ENCODE assay signal across 19 cellular contexts in the genomic region with DNA sequence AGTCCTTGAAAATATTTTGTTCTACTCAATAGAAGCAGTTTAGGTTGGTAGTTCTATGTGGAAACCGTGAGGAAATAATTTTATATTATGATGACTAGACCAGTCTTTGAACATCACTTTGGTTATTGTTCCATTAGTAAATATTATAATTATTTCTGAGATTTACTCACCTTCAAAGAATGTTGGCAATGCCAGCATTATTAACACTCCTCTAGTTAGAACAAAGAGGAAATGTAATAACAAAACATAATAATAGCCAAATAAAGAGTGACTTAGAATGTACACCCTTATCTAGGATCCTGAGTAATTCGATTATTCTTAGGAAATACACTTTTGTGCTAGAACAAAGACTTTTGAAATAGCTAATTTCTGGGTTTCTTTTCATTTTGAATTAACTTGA.
A peak's percentile ranks its signal among the peaks of the same experiment; 100 is the strongest.
DNase-seq lines count a peak whose midpoint lies in the region; ATAC-seq, FAIRE-seq and TF ChIP-seq lines count a peak whose summit lies in the region.
"Had no signal": no experiment of that assay in that cellular context is flagged by ENCODE, and none has a peak within 500 bp of the region (broad histone marks: within the 10 kb centered on the region; RNA-seq: fewer than 3 reads in every experiment).

No MANE protein-coding gene starts in this region.

- FAIRE-seq in endothelial cell of umbilical vein (lab: Jason Lieb, UNC): no peak
- peak; percentile 85 for FAIRE-seq in small intestine (lab: Jason Lieb, UNC)
- FAIRE-seq: G401.6, GM12891, GM19239 had no signal

- no peaks in the 10 kb centered on the region for H3K9me1 ChIP-seq in endothelial cell of umbilical vein (replicated peaks; ENCODE audit: control insufficient read depth, extremely low read depth, insufficient read depth, low read length)

- H2AFZ ChIP-seq in endothelial cell of umbilical vein (ENCODE audit: low read depth, low read length): no peak overlapping the region
- H2AFZ ChIP-seq: GM23248 had no signal

- intact Hi-C loops in endothelial cell of umbilical vein (cut with micrococcal nuclease): loop anchor here (1.0 to 5.0 kb wide), 3 partner anchors 40 to 581 kb away; a partner anchor contains a TSS

- peak overlapping the region; percentile 84 for H3K9ac ChIP-seq in endothelial cell of umbilical vein (replicated peaks; ENCODE audit: extremely low read depth, insufficient read depth, low read length)
- H3K9ac ChIP-seq: GM23248 had no signal

- POLR2A ChIA-PET in endothelial cell of umbilical vein (lab: Charles Lee): no interaction called here

- dilution Hi-C loops in endothelial cell of umbilical vein (cut with MboI; ENCODE audit: extremely low pct_ligation_motif_present, low sequenced_read_pairs): no loop called here

- CTCF ChIA-PET in endothelial cell of umbilical vein (lab: Charles Lee): interaction anchor here (1.0 to 2.3 kb wide), 4 partner anchors 10 to 142 kb away, joined by 3 to 7 read pairs (median 4); no protein-coding TSS in a partner anchor

- no peaks in the 10 kb centered on the region for H4K20me1 ChIP-seq in endothelial cell of umbilical vein (replicated peaks; ENCODE audit: control insufficient read depth, extremely low read depth, insufficient read depth, low read length)

- H3K36me3 ChIP-seq in endothelial cell of umbilical vein (ENCODE audit: control insufficient read depth in 2 of 2, extremely low read depth in 1 of 2, insufficient read depth in 2 of 2, low read length in 2 of 2) (no peaks in the 10 kb centered on the region), small intestine (ENCODE audit: control insufficient read depth in 2 of 2, insufficient read depth in 2 of 2, low read length in 2 of 2) (peaks cover 0 to 2% of the 10 kb centered on the region in 2 donors)
- H3K36me3 ChIP-seq: BE2C, HAP-1 had no signal

- no TSS peak for BruUV-seq in endothelial cell of umbilical vein (replicated peaks; lab: Mats Ljungman, UMichigan)

- no peak for ATAC-seq in GM21423 (IDR thresholded peaks at IDR 0.05; ENCODE audit: unreplicated experiment)
- ATAC-seq in HG03571 (IDR thresholded peaks at IDR 0.05; ENCODE audit: unreplicated experiment): no peak

- H3K4me1 ChIP-seq in endothelial cell of umbilical vein (ENCODE audit: control insufficient read depth, extremely low read depth, insufficient read depth, low read length) (peaks cover 22% of the 10 kb centered on the region), small intestine (ENCODE audit: control insufficient read depth in 2 of 2, insufficient read depth in 1 of 2, low read depth in 1 of 2, low read length in 1 of 2) (no peaks in the 10 kb centered on the region)
- H3K4me1 ChIP-seq: BE2C, HAP-1 had no signal

- peak overlapping the region; percentile 72 for H3K4me2 ChIP-seq in endothelial cell of umbilical vein (ENCODE audit: insufficient read depth, low read length)

- H3K9me3 ChIP-seq in endothelial cell of umbilical vein (replicated peaks; ENCODE audit: control insufficient read depth, insufficient read depth, low read length): no peaks in the 10 kb centered on the region
- H3K9me3 ChIP-seq in small intestine (ENCODE audit: control insufficient read depth, low read depth): no peaks in the 10 kb centered on the region
- H3K9me3 ChIP-seq: BE2C, HAP-1 had no signal

- H3K4me3 ChIP-seq in endothelial cell of umbilical vein (replicated peaks in 1 of 3; ENCODE audit: insufficient read depth in 1 of 3, low read depth in 1 of 3, low read length in 3 of 3) (peak overlapping the region in 1 of 3 experiments; percentile 19), small intestine (ENCODE audit: low read depth in 1 of 2, low read length in 2 of 2) (no peak overlapping the region)
- H3K4me3 ChIP-seq: GM23248, HAP-1 had no signal

- H3K27me3 ChIP-seq in endothelial cell of umbilical vein (ENCODE audit: control insufficient read depth in 2 of 2, insufficient read depth in 2 of 2, low read length in 2 of 2) (no peaks in the 10 kb centered on the region), small intestine (ENCODE audit: control insufficient read depth in 2 of 2, insufficient read depth in 2 of 2, low read length in 2 of 2) (no peaks in the 10 kb centered on the region)
- H3K27me3 ChIP-seq: BE2C had no signal

- H3K27ac ChIP-seq in endothelial cell of umbilical vein (ENCODE audit: insufficient read depth, low read depth, low read length) (peak overlapping the region; percentile 82), small intestine (ENCODE audit: low read depth in 1 of 2, low read length in 1 of 2) (no peak overlapping the region)
- H3K27ac ChIP-seq: GM23248 had no signal

- peak; percentile 71 for DNase-seq in endothelial cell of umbilical vein (ENCODE audit: low read depth, low spot score)
- DNase-seq in kidney glomerular epithelial cell (lab: John Stamatoyannopoulos, UW): peak; percentile 14
- no peak for DNase-seq in small intestine
- DNase-seq in DMS79 (lab: John Stamatoyannopoulos, UW): no peak
- DNase-seq: ACHN; BE2C; C1 segment of cervical spinal cord; CD4-positive, CD25-positive, alpha-beta regulatory T cell; CD8-positive, alpha-beta memory T cell; COR-L47; DMS 273 treated with DMSO at 0.1 percent for 48 hours; DMS53; GM23248 had no signal

- no peak for TF ChIP-seq CTCF in endothelial cell of umbilical vein (IDR thresholded peaks at IDR 0.05; ENCODE audit: extremely low read depth in 1 of 2, insufficient read depth in 1 of 2, low read depth in 1 of 2, low read length in 2 of 2)

- TF ChIP-seq POLR2A in endothelial cell of umbilical vein (IDR thresholded peaks at IDR 0.05; ENCODE audit: low read depth, low read length): no peak

- H3K79me2 ChIP-seq in endothelial cell of umbilical vein (ENCODE audit: control insufficient read depth, insufficient read depth, low read length): no peaks in the 10 kb centered on the region

- 51 to 69% (median 64%) methylated on average over 2 of the region's 2 CpGs for WGBS in small intestine, 3 donors

TF ChIP-seq in endothelial cell of umbilical vein, 7 proteins besides CTCF, POLR2A, EP300 and RAD21:
- TF ChIP-seq JUN (IDR thresholded peaks at IDR 0.05; ENCODE audit: borderline replicate concordance, insufficient read depth, insufficient read length, low read depth) (peak; percentile 56), FOS (IDR thresholded peaks at IDR 0.05; ENCODE audit: borderline replicate concordance, insufficient read depth, low read length) (peak; percentile 56), MYC (IDR thresholded peaks at IDR 0.05; ENCODE audit: low read depth, low read length) (no peak), POLR2AphosphoS5 (IDR thresholded peaks at IDR 0.05; ENCODE audit: insufficient read depth, low read depth, low read length) (no peak), GATA2 (IDR thresholded peaks at IDR 0.05; ENCODE audit: insufficient read depth, insufficient read length, low read depth, low read length) (peak; percentile 41)
- TF ChIP-seq, protein P1, sequence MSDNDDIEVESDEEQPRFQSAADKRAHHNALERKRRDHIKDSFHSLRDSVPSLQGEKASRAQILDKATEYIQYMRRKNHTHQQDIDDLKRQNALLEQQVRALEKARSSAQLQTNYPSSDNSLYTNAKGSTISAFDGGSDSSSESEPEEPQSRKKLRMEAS (IDR thresholded peaks at IDR 0.05; ENCODE audit: insufficient read depth, insufficient read length): no peak

Comparison
In these comparisons a context has a peak if more than half of its experiments do, and no peak if none do; other contexts are left out.
1. DNase-seq: peak in endothelial cell of umbilical vein (single experiment) and kidney glomerular epithelial cell (single experiment); none in small intestine (single experiment) and DMS79 (single experiment).